ENCODE assay signal across 1 cellular context in the genomic region with DNA sequence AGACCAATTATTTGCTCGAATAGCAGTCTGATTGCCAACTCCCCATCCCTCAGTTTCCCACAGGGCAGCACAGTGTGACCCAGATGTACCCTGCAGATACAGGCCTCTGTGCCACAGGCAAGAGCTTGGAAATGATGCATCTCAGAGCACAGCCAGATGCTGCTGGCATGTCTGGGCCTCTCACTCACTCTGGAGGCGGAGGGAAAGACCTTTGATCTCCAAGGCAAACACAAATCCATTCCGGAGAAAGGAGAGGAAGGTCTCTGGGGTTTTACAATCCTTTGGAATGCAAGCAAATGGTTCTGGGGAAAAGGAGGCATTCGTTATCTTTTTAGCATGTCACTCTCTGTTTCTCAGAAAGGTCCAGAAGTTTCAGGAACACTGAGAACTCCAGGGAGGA.
TF ChIP-seq lines count a peak whose summit lies in the region.

No MANE protein-coding gene starts in this region.

TF ChIP-seq in HepG2, 621 proteins besides CTCF, POLR2A, EP300 and RAD21 (continued from another document and continues in another):
- TF ChIP-seq HNF4A (CRISPR knock-in tag; IDR thresholded peaks at IDR 0.05) (peak; percentile 88), CCDC6 (CRISPR knock-in tag; IDR thresholded peaks at IDR 0.05) (no peak), NR2F1 (CRISPR knock-in tag; IDR thresholded peaks at IDR 0.05) (peak in 1 of 2 experiments; percentile 28; a peak in 1 of 4 replicates), HOXA3 (CRISPR knock-in tag; IDR thresholded peaks at IDR 0.05) (peak; percentile 36; the same call in 1 of the 2 replicates), ZFP82 (CRISPR knock-in tag; IDR thresholded peaks at IDR 0.05; ENCODE audit: borderline replicate concordance) (no peak), SOX6 (IDR thresholded peaks at IDR 0.05) (no peak), SOX6 (CRISPR knock-in tag; IDR thresholded peaks at IDR 0.05) (peak; percentile 33), ZNF530 (CRISPR knock-in tag; IDR thresholded peaks at IDR 0.05; ENCODE audit: low read depth) (no peak), AGO2 (optimal IDR thresholded peaks at IDR 0.05; ENCODE audit: low read depth, low read length) (no peak), KMT2A (CRISPR knock-in tag; IDR thresholded peaks at IDR 0.05) (peak; percentile 18; the same call in 1 of the 2 replicates), TEAD2 (CRISPR knock-in tag; IDR thresholded peaks at IDR 0.05) (no peak), KAT8 (CRISPR knock-in tag; IDR thresholded peaks at IDR 0.05) (peak; percentile 44; the same call in 1 of the 2 replicates), ZNF619 (CRISPR knock-in tag; IDR thresholded peaks at IDR 0.05) (no peak), BCL6 (CRISPR knock-in tag; IDR thresholded peaks at IDR 0.05) (peak; percentile 61), SALL1 (CRISPR knock-in tag; IDR thresholded peaks at IDR 0.05) (peak; percentile 67), XRCC5 (optimal IDR thresholded peaks at IDR 0.05; ENCODE audit: low read length) (peak; percentile 70), ZBTB20 (CRISPR knock-in tag; IDR thresholded peaks at IDR 0.05; ENCODE audit: borderline replicate concordance, low read depth) (no peak), NFE2L2 (IDR thresholded peaks at IDR 0.05; ENCODE audit: low read length) (no peak), HMG20A (CRISPR knock-in tag; IDR thresholded peaks at IDR 0.05; ENCODE audit: borderline replicate concordance) (peak; percentile 60; the same call in 1 of the 2 replicates), IRF2 (CRISPR knock-in tag; IDR thresholded peaks at IDR 0.05) (0 out of 2 replicates have a peak, but pooled peaks have one; percentile 17), ZMYM4 (CRISPR knock-in tag; IDR thresholded peaks at IDR 0.05) (0 out of 2 replicates have a peak, but pooled peaks have one; percentile 27), FOXA1 (IDR thresholded peaks at IDR 0.05) (no peak), FOXA1 (CRISPR knock-in tag; IDR thresholded peaks at IDR 0.05) (peak; percentile 47; the same call in 1 of the 2 replicates), KDM5B (CRISPR knock-in tag; IDR thresholded peaks at IDR 0.05; ENCODE audit: borderline replicate concordance) (peak; percentile 33; the same call in 1 of the 2 replicates), YY1 (IDR thresholded peaks at IDR 0.05; ENCODE audit: insufficient read depth, insufficient replicate concordance, low read depth, low read length) (no peak), ELF3 (CRISPR knock-in tag; IDR thresholded peaks at IDR 0.05) (0 out of 2 replicates have a peak, but pooled peaks have one; percentile 12), NCOA1 (CRISPR knock-in tag; IDR thresholded peaks at IDR 0.05) (0 out of 2 replicates have a peak, but pooled peaks have one; percentile 76), ISL2 (CRISPR knock-in tag; IDR thresholded peaks at IDR 0.05) (peak; percentile 64; the same call in 1 of the 2 replicates), ZNF501 (CRISPR knock-in tag; IDR thresholded peaks at IDR 0.05) (0 out of 2 replicates have a peak, but pooled peaks have one; percentile 17), NCOA2 (CRISPR knock-in tag; IDR thresholded peaks at IDR 0.05) (peak; percentile 48; the same call in 1 of the 2 replicates), ZNF468 (CRISPR knock-in tag; IDR thresholded peaks at IDR 0.05) (no peak)
- TF ChIP-seq, protein P1, sequence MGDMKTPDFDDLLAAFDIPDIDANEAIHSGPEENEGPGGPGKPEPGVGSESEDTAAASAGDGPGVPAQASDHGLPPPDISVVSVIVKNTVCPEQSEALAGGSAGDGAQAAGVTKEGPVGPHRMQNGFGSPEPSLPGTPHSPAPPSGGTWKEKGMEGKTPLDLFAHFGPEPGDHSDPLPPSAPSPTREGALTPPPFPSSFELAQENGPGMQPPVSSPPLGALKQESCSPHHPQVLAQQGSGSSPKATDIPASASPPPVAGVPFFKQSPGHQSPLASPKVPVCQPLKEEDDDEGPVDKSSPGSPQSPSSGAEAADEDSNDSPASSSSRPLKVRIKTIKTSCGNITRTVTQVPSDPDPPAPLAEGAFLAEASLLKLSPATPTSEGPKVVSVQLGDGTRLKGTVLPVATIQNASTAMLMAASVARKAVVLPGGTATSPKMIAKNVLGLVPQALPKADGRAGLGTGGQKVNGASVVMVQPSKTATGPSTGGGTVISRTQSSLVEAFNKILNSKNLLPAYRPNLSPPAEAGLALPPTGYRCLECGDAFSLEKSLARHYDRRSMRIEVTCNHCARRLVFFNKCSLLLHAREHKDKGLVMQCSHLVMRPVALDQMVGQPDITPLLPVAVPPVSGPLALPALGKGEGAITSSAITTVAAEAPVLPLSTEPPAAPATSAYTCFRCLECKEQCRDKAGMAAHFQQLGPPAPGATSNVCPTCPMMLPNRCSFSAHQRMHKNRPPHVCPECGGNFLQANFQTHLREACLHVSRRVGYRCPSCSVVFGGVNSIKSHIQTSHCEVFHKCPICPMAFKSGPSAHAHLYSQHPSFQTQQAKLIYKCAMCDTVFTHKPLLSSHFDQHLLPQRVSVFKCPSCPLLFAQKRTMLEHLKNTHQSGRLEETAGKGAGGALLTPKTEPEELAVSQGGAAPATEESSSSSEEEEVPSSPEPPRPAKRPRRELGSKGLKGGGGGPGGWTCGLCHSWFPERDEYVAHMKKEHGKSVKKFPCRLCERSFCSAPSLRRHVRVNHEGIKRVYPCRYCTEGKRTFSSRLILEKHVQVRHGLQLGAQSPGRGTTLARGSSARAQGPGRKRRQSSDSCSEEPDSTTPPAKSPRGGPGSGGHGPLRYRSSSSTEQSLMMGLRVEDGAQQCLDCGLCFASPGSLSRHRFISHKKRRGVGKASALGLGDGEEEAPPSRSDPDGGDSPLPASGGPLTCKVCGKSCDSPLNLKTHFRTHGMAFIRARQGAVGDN (CRISPR knock-in tag; IDR thresholded peaks at IDR 0.05) = peak; percentile 22; the same call in 1 of the 2 replicates
- TF ChIP-seq, protein P2, sequence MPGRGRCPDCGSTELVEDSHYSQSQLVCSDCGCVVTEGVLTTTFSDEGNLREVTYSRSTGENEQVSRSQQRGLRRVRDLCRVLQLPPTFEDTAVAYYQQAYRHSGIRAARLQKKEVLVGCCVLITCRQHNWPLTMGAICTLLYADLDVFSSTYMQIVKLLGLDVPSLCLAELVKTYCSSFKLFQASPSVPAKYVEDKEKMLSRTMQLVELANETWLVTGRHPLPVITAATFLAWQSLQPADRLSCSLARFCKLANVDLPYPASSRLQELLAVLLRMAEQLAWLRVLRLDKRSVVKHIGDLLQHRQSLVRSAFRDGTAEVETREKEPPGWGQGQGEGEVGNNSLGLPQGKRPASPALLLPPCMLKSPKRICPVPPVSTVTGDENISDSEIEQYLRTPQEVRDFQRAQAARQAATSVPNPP (CRISPR knock-in tag; IDR thresholded peaks at IDR 0.05) = no peak
- TF ChIP-seq, protein P3, sequence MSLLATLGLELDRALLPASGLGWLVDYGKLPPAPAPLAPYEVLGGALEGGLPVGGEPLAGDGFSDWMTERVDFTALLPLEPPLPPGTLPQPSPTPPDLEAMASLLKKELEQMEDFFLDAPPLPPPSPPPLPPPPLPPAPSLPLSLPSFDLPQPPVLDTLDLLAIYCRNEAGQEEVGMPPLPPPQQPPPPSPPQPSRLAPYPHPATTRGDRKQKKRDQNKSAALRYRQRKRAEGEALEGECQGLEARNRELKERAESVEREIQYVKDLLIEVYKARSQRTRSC (CRISPR knock-in tag; IDR thresholded peaks at IDR 0.05; ENCODE audit: low read depth) = no peak
- TF ChIP-seq, protein P4, sequence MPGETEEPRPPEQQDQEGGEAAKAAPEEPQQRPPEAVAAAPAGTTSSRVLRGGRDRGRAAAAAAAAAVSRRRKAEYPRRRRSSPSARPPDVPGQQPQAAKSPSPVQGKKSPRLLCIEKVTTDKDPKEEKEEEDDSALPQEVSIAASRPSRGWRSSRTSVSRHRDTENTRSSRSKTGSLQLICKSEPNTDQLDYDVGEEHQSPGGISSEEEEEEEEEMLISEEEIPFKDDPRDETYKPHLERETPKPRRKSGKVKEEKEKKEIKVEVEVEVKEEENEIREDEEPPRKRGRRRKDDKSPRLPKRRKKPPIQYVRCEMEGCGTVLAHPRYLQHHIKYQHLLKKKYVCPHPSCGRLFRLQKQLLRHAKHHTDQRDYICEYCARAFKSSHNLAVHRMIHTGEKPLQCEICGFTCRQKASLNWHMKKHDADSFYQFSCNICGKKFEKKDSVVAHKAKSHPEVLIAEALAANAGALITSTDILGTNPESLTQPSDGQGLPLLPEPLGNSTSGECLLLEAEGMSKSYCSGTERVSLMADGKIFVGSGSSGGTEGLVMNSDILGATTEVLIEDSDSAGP (CRISPR knock-in tag; IDR thresholded peaks at IDR 0.05; ENCODE audit: borderline replicate concordance) = 0 out of 2 replicates have a peak, but pooled peaks have one; percentile 41
- TF ChIP-seq, protein P5, sequence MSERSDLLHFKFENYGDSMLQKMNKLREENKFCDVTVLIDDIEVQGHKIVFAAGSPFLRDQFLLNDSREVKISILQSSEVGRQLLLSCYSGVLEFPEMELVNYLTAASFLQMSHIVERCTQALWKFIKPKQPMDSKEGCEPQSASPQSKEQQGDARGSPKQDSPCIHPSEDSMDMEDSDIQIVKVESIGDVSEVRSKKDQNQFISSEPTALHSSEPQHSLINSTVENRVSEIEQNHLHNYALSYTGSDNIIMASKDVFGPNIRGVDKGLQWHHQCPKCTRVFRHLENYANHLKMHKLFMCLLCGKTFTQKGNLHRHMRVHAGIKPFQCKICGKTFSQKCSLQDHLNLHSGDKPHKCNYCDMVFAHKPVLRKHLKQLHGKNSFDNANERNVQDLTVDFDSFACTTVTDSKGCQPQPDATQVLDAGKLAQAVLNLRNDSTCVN (CRISPR knock-in tag; IDR thresholded peaks at IDR 0.05; ENCODE audit: borderline replicate concordance) = peak; percentile 92
- TF ChIP-seq, protein P6, sequence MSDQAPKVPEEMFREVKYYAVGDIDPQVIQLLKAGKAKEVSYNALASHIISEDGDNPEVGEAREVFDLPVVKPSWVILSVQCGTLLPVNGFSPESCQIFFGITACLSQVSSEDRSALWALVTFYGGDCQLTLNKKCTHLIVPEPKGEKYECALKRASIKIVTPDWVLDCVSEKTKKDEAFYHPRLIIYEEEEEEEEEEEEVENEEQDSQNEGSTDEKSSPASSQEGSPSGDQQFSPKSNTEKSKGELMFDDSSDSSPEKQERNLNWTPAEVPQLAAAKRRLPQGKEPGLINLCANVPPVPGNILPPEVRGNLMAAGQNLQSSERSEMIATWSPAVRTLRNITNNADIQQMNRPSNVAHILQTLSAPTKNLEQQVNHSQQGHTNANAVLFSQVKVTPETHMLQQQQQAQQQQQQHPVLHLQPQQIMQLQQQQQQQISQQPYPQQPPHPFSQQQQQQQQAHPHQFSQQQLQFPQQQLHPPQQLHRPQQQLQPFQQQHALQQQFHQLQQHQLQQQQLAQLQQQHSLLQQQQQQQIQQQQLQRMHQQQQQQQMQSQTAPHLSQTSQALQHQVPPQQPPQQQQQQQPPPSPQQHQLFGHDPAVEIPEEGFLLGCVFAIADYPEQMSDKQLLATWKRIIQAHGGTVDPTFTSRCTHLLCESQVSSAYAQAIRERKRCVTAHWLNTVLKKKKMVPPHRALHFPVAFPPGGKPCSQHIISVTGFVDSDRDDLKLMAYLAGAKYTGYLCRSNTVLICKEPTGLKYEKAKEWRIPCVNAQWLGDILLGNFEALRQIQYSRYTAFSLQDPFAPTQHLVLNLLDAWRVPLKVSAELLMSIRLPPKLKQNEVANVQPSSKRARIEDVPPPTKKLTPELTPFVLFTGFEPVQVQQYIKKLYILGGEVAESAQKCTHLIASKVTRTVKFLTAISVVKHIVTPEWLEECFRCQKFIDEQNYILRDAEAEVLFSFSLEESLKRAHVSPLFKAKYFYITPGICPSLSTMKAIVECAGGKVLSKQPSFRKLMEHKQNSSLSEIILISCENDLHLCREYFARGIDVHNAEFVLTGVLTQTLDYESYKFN (CRISPR knock-in tag; conservative IDR thresholded peaks at IDR 0.05) = peak; percentile 74
- TF ChIP-seq, protein P7, sequence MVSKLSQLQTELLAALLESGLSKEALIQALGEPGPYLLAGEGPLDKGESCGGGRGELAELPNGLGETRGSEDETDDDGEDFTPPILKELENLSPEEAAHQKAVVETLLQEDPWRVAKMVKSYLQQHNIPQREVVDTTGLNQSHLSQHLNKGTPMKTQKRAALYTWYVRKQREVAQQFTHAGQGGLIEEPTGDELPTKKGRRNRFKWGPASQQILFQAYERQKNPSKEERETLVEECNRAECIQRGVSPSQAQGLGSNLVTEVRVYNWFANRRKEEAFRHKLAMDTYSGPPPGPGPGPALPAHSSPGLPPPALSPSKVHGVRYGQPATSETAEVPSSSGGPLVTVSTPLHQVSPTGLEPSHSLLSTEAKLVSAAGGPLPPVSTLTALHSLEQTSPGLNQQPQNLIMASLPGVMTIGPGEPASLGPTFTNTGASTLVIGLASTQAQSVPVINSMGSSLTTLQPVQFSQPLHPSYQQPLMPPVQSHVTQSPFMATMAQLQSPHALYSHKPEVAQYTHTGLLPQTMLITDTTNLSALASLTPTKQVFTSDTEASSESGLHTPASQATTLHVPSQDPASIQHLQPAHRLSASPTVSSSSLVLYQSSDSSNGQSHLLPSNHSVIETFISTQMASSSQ (IDR thresholded peaks at IDR 0.05; ENCODE audit: low read depth) = no peak
- TF ChIP-seq, protein P7 (CRISPR knock-in tag; IDR thresholded peaks at IDR 0.05; ENCODE audit: borderline replicate concordance) = peak; percentile 36; the same call in 1 of the 2 replicates
- TF ChIP-seq, protein P8, sequence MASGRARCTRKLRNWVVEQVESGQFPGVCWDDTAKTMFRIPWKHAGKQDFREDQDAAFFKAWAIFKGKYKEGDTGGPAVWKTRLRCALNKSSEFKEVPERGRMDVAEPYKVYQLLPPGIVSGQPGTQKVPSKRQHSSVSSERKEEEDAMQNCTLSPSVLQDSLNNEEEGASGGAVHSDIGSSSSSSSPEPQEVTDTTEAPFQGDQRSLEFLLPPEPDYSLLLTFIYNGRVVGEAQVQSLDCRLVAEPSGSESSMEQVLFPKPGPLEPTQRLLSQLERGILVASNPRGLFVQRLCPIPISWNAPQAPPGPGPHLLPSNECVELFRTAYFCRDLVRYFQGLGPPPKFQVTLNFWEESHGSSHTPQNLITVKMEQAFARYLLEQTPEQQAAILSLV (CRISPR knock-in tag; IDR thresholded peaks at IDR 0.05; ENCODE audit: borderline replicate concordance) = 0 out of 2 replicates have a peak, but pooled peaks have one; percentile 35
